In genomic region chr12:124130717-124131670, GRCh38 we compare ENCODE assay signal across 9 cellular contexts.
A peak's percentile ranks its signal among the peaks of the same experiment; 100 is the strongest.
DNase-seq lines count a peak whose midpoint lies in the region; ATAC-seq and TF ChIP-seq lines count a peak whose summit lies in the region.
"Had no signal": no experiment of that assay in that cellular context is flagged by ENCODE, and none has a peak within 500 bp of the region (broad histone marks: within the 10 kb centered on the region; RNA-seq: fewer than 3 reads in every experiment).

No MANE protein-coding gene starts in this region.

- ATAC-seq in GM18870 (IDR thresholded peaks at IDR 0.05; ENCODE audit: unreplicated experiment), result peak; percentile 76
- ATAC-seq in HG02571 (IDR thresholded peaks at IDR 0.05; ENCODE audit: unreplicated experiment), result peak; percentile 73
- ATAC-seq in right lobe of liver, result peak; percentile 94 to 99 (median 96)

- H3K36me3 Mint-ChIP-seq in activated T-helper 1 cell treated with anti-CD3 and anti-CD28 coated beads, Interleukin-12 subunit alpha, Interleukin-12 subunit beta, Interleukin-2, Interleukin-4 antibody, amounts not matched to agents 30 ng/mL and 10 ng/mL and 1 ng/mL, durations not matched to agents 14 hours and 24 hours and 36 hours (ENCODE audit: low read depth), result no peaks in the 10 kb centered on the region
- H3K36me3 Mint-ChIP-seq in activated T-cell treated with anti-CD3 and anti-CD28 coated beads, Interleukin-2, amount 50 U/mL, for 24 hours (ENCODE audit: low read depth), result no peaks in the 10 kb centered on the region

- H3K9me3 ChIP-seq in right lobe of liver, result no peaks in the 10 kb centered on the region

- intact Hi-C loops in right lobe of liver (cut with DNase I), result no loop called here
- intact Hi-C loops in activated T-helper 1 cell treated with anti-CD3 and anti-CD28 coated beads, Interleukin-12 subunit alpha, Interleukin-12 subunit beta, Interleukin-2, Interleukin-4 antibody, amounts not matched to agents 30 ng/mL and 10 ng/mL and 1 ng/mL, durations not matched to agents 14 hours and 24 hours and 36 hours (cut with micrococcal nuclease), result no loop called here

- TF ChIP-seq CTCF in right lobe of liver (IDR thresholded peaks at IDR 0.05), result no peak

- 41% methylated on average over 10 of the region's 10 CpGs for WGBS in right lobe of liver (ENCODE audit: insufficient coverage, low coverage, low lambda C conversion rate, missing lambda C conversion rate)

- H3K27ac ChIP-seq in right lobe of liver, result no peak overlapping the region

- no peak overlapping the region for H3K4me3 Mint-ChIP-seq in activated T-helper 1 cell treated with anti-CD3 and anti-CD28 coated beads, Interleukin-12 subunit alpha, Interleukin-12 subunit beta, Interleukin-2, Interleukin-4 antibody, amounts not matched to agents 30 ng/mL and 10 ng/mL and 1 ng/mL, durations not matched to agents 14 hours and 24 hours and 36 hours
- no peak overlapping the region for H3K4me3 Mint-ChIP-seq in activated T-cell treated with anti-CD3 and anti-CD28 coated beads, Interleukin-2, amount 50 U/mL, for 24 hours

- H3K36me3 ChIP-seq in right lobe of liver, result no peaks in the 10 kb centered on the region

- no peaks in the 10 kb centered on the region for H3K27me3 Mint-ChIP-seq in activated T-helper 1 cell treated with anti-CD3 and anti-CD28 coated beads, Interleukin-12 subunit alpha, Interleukin-12 subunit beta, Interleukin-2, Interleukin-4 antibody, amounts not matched to agents 30 ng/mL and 10 ng/mL and 1 ng/mL, durations not matched to agents 14 hours and 24 hours and 36 hours (ENCODE audit: insufficient read depth)
- H3K27me3 Mint-ChIP-seq in activated T-cell treated with anti-CD3 and anti-CD28 coated beads, Interleukin-2, amount 50 U/mL, for 24 hours, result peaks cover 3% of the 10 kb centered on the region

- peaks cover 0 to 12% (median 0%) of the 10 kb centered on the region in 4 donors for H3K4me1 ChIP-seq in right lobe of liver

- no peaks in the 10 kb centered on the region for H3K9me3 Mint-ChIP-seq in activated T-helper 1 cell treated with anti-CD3 and anti-CD28 coated beads, Interleukin-12 subunit alpha, Interleukin-12 subunit beta, Interleukin-2, Interleukin-4 antibody, amounts not matched to agents 30 ng/mL and 10 ng/mL and 1 ng/mL, durations not matched to agents 14 hours and 24 hours and 36 hours
- H3K9me3 Mint-ChIP-seq in activated T-cell treated with anti-CD3 and anti-CD28 coated beads, Interleukin-2, amount 50 U/mL, for 24 hours, result no peaks in the 10 kb centered on the region

- DNase-seq in NCI-H146 (lab: John Stamatoyannopoulos, UW) (peak; percentile 98), right lobe of liver (peak; percentile 28 to 59 (median 59)), LoVo (ENCODE audit: low spot score) (no peak)
- no peak for DNase-seq in effector CD8-positive, alpha-beta T cell (lab: John Stamatoyannopoulos, UW)
- DNase-seq in activated T-helper 1 cell treated with anti-CD3 and anti-CD28 coated beads, Interleukin-12 subunit alpha, Interleukin-12 subunit beta, Interleukin-2, Interleukin-4 antibody, amounts not matched to agents 30 ng/mL and 10 ng/mL and 1 ng/mL, durations not matched to agents 14 hours and 24 hours and 36 hours (ENCODE audit: low spot score), result no peak
- DNase-seq in activated T-cell treated with anti-CD3 and anti-CD28 coated beads, Interleukin-2, amount 50 U/mL, for 24 hours, result no peak
- DNase-seq: erythroblast had no signal

- no peaks in the 10 kb centered on the region for H3K4me1 Mint-ChIP-seq in activated T-helper 1 cell treated with anti-CD3 and anti-CD28 coated beads, Interleukin-12 subunit alpha, Interleukin-12 subunit beta, Interleukin-2, Interleukin-4 antibody, amounts not matched to agents 30 ng/mL and 10 ng/mL and 1 ng/mL, durations not matched to agents 14 hours and 24 hours and 36 hours (ENCODE audit: low read depth)
- H3K4me1 Mint-ChIP-seq in activated T-cell treated with anti-CD3 and anti-CD28 coated beads, Interleukin-2, amount 50 U/mL, for 24 hours (ENCODE audit: low read depth), result no peaks in the 10 kb centered on the region

- H3K27ac Mint-ChIP-seq in activated T-helper 1 cell treated with anti-CD3 and anti-CD28 coated beads, Interleukin-12 subunit alpha, Interleukin-12 subunit beta, Interleukin-2, Interleukin-4 antibody, amounts not matched to agents 30 ng/mL and 10 ng/mL and 1 ng/mL, durations not matched to agents 14 hours and 24 hours and 36 hours, result no peak overlapping the region
- no peak overlapping the region for H3K27ac Mint-ChIP-seq in activated T-cell treated with anti-CD3 and anti-CD28 coated beads, Interleukin-2, amount 50 U/mL, for 24 hours

- H3K27me3 ChIP-seq in right lobe of liver, result no peaks in the 10 kb centered on the region

- H3K4me3 ChIP-seq in right lobe of liver, result no peak overlapping the region

- TF ChIP-seq POLR2A in right lobe of liver (IDR thresholded peaks at IDR 0.05), result no peak

Comparison
In these comparisons a context has a peak if more than half of its experiments do, and no peak if none do; other contexts are left out.
1. DNase-seq: peak in NCI-H146 (single experiment) and right lobe of liver (3 of 3); none in effector CD8-positive, alpha-beta T cell (single experiment), activated T-helper 1 cell treated with anti-CD3 and anti-CD28 coated beads, Interleukin-12 subunit alpha, Interleukin-12 subunit beta, Interleukin-2, Interleukin-4 antibody, amounts not matched to agents 30 ng/mL and 10 ng/mL and 1 ng/mL, durations not matched to agents 14 hours and 24 hours and 36 hours (single experiment), activated T-cell treated with anti-CD3 and anti-CD28 coated beads, Interleukin-2, amount 50 U/mL, for 24 hours (single experiment) and LoVo (single experiment).
2. Peak in every context shown above with its lines, with median percentiles within 50 percentile points of each other: ATAC-seq.